In genomic region chr7:106166651-106167342, GRCh38 we compare ENCODE assay signal across 8 cellular contexts.
A peak's percentile ranks its signal among the peaks of the same experiment; 100 is the strongest.
DNase-seq lines count a peak whose midpoint lies in the region; ATAC-seq and TF ChIP-seq lines count a peak whose summit lies in the region.

No MANE protein-coding gene starts in this region.

- H3K9me2 ChIP-seq in SU-DHL-6 (replicated peaks; ENCODE audit: insufficient read depth, low read length), result no peaks in the 10 kb centered on the region

- H3K4me3 ChIP-seq in SU-DHL-6 (ENCODE audit: insufficient read depth, low read length, poor library complexity, severe bottlenecking) (no peak overlapping the region), muscle layer of colon (ENCODE audit: low read depth in 1 of 2, low read length in 2 of 2) (no peak overlapping the region)

- H3K4me1 ChIP-seq in muscle layer of colon (ENCODE audit: insufficient read depth, low read length), result peaks cover 21% of the 10 kb centered on the region

- ATAC-seq in GM21529 (IDR thresholded peaks at IDR 0.05; ENCODE audit: unreplicated experiment), result no peak
- no peak for ATAC-seq in HG02763 (IDR thresholded peaks at IDR 0.05; ENCODE audit: unreplicated experiment)

- H3K9me3 ChIP-seq in SU-DHL-6 (ENCODE audit: insufficient read depth, low read length), result peaks cover 11% of the 10 kb centered on the region; the same call in 1 of the 2 replicates
- no peaks in the 10 kb centered on the region for H3K9me3 ChIP-seq in muscle layer of colon (ENCODE audit: low read length)

- H3K27ac ChIP-seq in SU-DHL-6 (ENCODE audit: low read depth, low read length) (no peak overlapping the region), muscle layer of colon (ENCODE audit: low read depth, low read length) (peak overlapping the region; percentile 27)

- H3K79me2 ChIP-seq in SU-DHL-6 (ENCODE audit: insufficient read depth, low read length), result no peaks in the 10 kb centered on the region

- H3K9ac ChIP-seq in SU-DHL-6 (ENCODE audit: low read length), result no peak overlapping the region
- H3K9ac ChIP-seq in muscle layer of colon (ENCODE audit: low read length), result no peak overlapping the region

- H3K4me2 ChIP-seq in SU-DHL-6 (ENCODE audit: low read depth, low read length, poor library complexity, severe bottlenecking), result no peak overlapping the region

- H2AFZ ChIP-seq in SU-DHL-6 (ENCODE audit: low read depth, low read length, severe bottlenecking), result no peak overlapping the region

- H3K27me3 ChIP-seq in SU-DHL-6 (ENCODE audit: low read length), result no peaks in the 10 kb centered on the region
- H3K27me3 ChIP-seq in muscle layer of colon (ENCODE audit: control insufficient read depth in 1 of 2, insufficient read depth in 2 of 2, low read length in 2 of 2), result no peaks in the 10 kb centered on the region

- H3F3A ChIP-seq in SU-DHL-6 (ENCODE audit: insufficient read depth), result no peaks in the 10 kb centered on the region

- H4K20me1 ChIP-seq in SU-DHL-6 (ENCODE audit: low read depth, low read length), result no peaks in the 10 kb centered on the region

- peak; percentile 73 for TF ChIP-seq CTCF in SU-DHL-6 (IDR thresholded peaks at IDR 0.05; ENCODE audit: insufficient read depth, low read length, poor library complexity, severe bottlenecking)

- H3K36me3 ChIP-seq in SU-DHL-6 (ENCODE audit: low read length), result peaks cover 7% of the 10 kb centered on the region; the same call in 1 of the 2 replicates
- H3K36me3 ChIP-seq in muscle layer of colon (ENCODE audit: insufficient read depth, low read length), result no peaks in the 10 kb centered on the region

- no peak for TF ChIP-seq POLR2A in erythroblast (IDR thresholded peaks at IDR 0.05; ENCODE audit: low read length)

- peak in 2 of 3 experiments; percentile 7 to 25 for DNase-seq in stimulated activated CD4-positive, alpha-beta T cell treated with anti-CD3 and anti-CD28 coated beads, TNF-alpha, amount 100 ng/mL, for 24 hours (ENCODE audit: low read depth in 3 of 3)
- DNase-seq in stimulated activated CD4-positive, alpha-beta T cell treated with anti-CD3 and anti-CD28 coated beads, Interleukin-12 subunit alpha, Interleukin-12 subunit beta, amount 100 ng/mL, for 4 hours, result no peak
- peak; percentile 73 for DNase-seq in NCI-H1092 (lab: John Stamatoyannopoulos, UW)
- peak; percentile 58 to 80 for DNase-seq in erythroblast (lab: John Stamatoyannopoulos, UW)
